Comparison of ENCODE assay signal across 8 cellular contexts in genomic region chr6:15441215-15441868, GRCh38.
DNase-seq lines count a peak whose midpoint lies in the region; ATAC-seq, FAIRE-seq and TF ChIP-seq lines count a peak whose summit lies in the region.

No MANE protein-coding gene starts in this region.

- H3K4me2 ChIP-seq in neural cell (ENCODE audit: low read length): no peak overlapping the region

- H3K27me3 Mint-ChIP-seq in activated CD4-positive, alpha-beta T cell treated with anti-CD3 and anti-CD28 coated beads, Interleukin-2, amount 10 ng/mL, durations not matched to agents 24 days and 14 days: no peaks in the 10 kb centered on the region

- no peaks in the 10 kb centered on the region for H3K9me3 Mint-ChIP-seq in activated CD4-positive, alpha-beta T cell treated with anti-CD3 and anti-CD28 coated beads, Interleukin-2, amount 10 ng/mL, durations not matched to agents 24 days and 14 days

- H3K27me3 ChIP-seq in neural cell (ENCODE audit: insufficient read depth, low read depth, low read length): no peaks in the 10 kb centered on the region

- H3K36me3 Mint-ChIP-seq in activated CD4-positive, alpha-beta T cell treated with anti-CD3 and anti-CD28 coated beads, Interleukin-2, amount 10 ng/mL, durations not matched to agents 24 days and 14 days (ENCODE audit: low read depth): peaks cover 17% of the 10 kb centered on the region

- intact Hi-C loops in activated CD4-positive, alpha-beta T cell treated with anti-CD3 and anti-CD28 coated beads, Interleukin-2, amount 10 ng/mL, durations not matched to agents 24 days and 14 days (cut with micrococcal nuclease): loop anchor here (2.0 kb wide), 2 partner anchors 115 to 193 kb away; no protein-coding TSS in a partner anchor

- H3K4me3 Mint-ChIP-seq in activated CD4-positive, alpha-beta T cell treated with anti-CD3 and anti-CD28 coated beads, Interleukin-2, amount 10 ng/mL, durations not matched to agents 24 days and 14 days: no peak overlapping the region

- DNase-seq in Ammon's horn (ENCODE audit: low spot score) (peak; percentile 74), GM12892 (ENCODE audit: insufficient read length) (no peak), NCI-H2171 treated with DMSO at 0.1 percent for 48 hours (lab: John Stamatoyannopoulos, UW) (peak; percentile 77), fibroblast of mammary gland (ENCODE audit: low read depth) (peak; percentile 83)
- DNase-seq in activated CD4-positive, alpha-beta T cell treated with anti-CD3 and anti-CD28 coated beads, Interleukin-2, amount 10 ng/mL, durations not matched to agents 24 days and 14 days: peak; percentile 84

- H3K9me2 ChIP-seq in neural cell (ENCODE audit: insufficient read depth, low read length): no peaks in the 10 kb centered on the region

- peak; percentile 64 for TF ChIP-seq RAD21 in neural cell (conservative IDR thresholded peaks at IDR 0.05)

- no peak overlapping the region for H3K9ac ChIP-seq in neural cell (ENCODE audit: low read length)

- FAIRE-seq in GM12892 (lab: Jason Lieb, UNC): peak; percentile 69

- peaks cover 70% of the 10 kb centered on the region for H3K4me1 Mint-ChIP-seq in activated CD4-positive, alpha-beta T cell treated with anti-CD3 and anti-CD28 coated beads, Interleukin-2, amount 10 ng/mL, durations not matched to agents 24 days and 14 days

- H3K36me3 ChIP-seq in neural cell (ENCODE audit: insufficient read depth, low read length): no peaks in the 10 kb centered on the region

- no peak overlapping the region for H3K27ac ChIP-seq in neural cell (ENCODE audit: low read length)

- no peak overlapping the region for H2AFZ ChIP-seq in neural cell (ENCODE audit: low read depth, low read length)

- H3K27ac Mint-ChIP-seq in activated CD4-positive, alpha-beta T cell treated with anti-CD3 and anti-CD28 coated beads, Interleukin-2, amount 10 ng/mL, durations not matched to agents 24 days and 14 days: no peak overlapping the region

- peaks cover 62% of the 10 kb centered on the region for H3K79me2 ChIP-seq in neural cell (replicated peaks; ENCODE audit: insufficient read depth, low read length)

- no peaks in the 10 kb centered on the region for H4K20me1 ChIP-seq in neural cell (ENCODE audit: insufficient read depth)

- no peak for ATAC-seq in HG02678 (IDR thresholded peaks at IDR 0.05; ENCODE audit: unreplicated experiment)
- ATAC-seq in GM21576 (IDR thresholded peaks at IDR 0.05; ENCODE audit: unreplicated experiment): no peak

- TF ChIP-seq CTCF in fibroblast of mammary gland (conservative IDR thresholded peaks at IDR 0.05; ENCODE audit: control insufficient read depth, insufficient read depth, low read depth, low read length) (peak; percentile 96), neural cell (IDR thresholded peaks at IDR 0.05; ENCODE audit: poor library complexity, severe bottlenecking) (peak; percentile 62)

- H3K4me3 ChIP-seq in fibroblast of mammary gland (ENCODE audit: control insufficient read depth, low read depth, low read length) (no peak overlapping the region), neural cell (ENCODE audit: low read length) (no peak overlapping the region)

- TF ChIP-seq POLR2A in GM12892 (IDR thresholded peaks at IDR 0.05; ENCODE audit: low read depth, low read length): no peak

- H3K9me3 ChIP-seq in neural cell (ENCODE audit: low read length): no peaks in the 10 kb centered on the region

- H3F3A ChIP-seq in neural cell (ENCODE audit: insufficient read depth, low read length, poor library complexity, severe bottlenecking): no peaks in the 10 kb centered on the region

- no peak for TF ChIP-seq EP300 in neural cell (conservative IDR thresholded peaks at IDR 0.05; ENCODE audit: poor library complexity, severe bottlenecking)

TF ChIP-seq in neural cell, 6 proteins besides CTCF, POLR2A, EP300 and RAD21:
- TF ChIP-seq SMC3 (conservative IDR thresholded peaks at IDR 0.05; ENCODE audit: poor library complexity) (peak; percentile 62), TAF1 (IDR thresholded peaks at IDR 0.05; ENCODE audit: low read depth) (no peak)
